Comparison of ENCODE assay signal across 9 cellular contexts in the genomic region with DNA sequence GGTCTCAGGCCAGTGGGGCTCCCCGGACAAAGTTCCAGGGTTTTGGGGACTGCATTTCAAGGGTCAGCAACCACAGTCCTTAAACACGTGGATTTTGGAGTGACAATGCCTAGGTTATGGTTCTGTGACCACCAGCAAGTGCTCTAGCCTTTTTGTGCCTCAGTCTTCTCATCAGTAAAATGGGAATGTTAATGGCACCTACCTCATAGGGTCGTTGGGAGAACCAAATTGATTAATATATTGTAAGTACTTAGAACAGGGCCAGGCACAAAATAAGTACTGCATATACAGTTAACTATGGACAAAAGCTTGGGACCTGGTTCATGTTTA. TPM values are rescaled to one million over a fixed set of nuclear protein-coding genes. Genes with fewer than 3 reads are reported as not detected.
DNase-seq lines count a peak whose midpoint lies in the region; ATAC-seq, FAIRE-seq and TF ChIP-seq lines count a peak whose summit lies in the region.
"Had no signal": no experiment of that assay in that cellular context is flagged by ENCODE, and none has a peak within 500 bp of the region (broad histone marks: within the 10 kb centered on the region; RNA-seq: fewer than 3 reads in every experiment).

No MANE protein-coding gene starts in this region.

- H3K4me2 ChIP-seq in A549 (peak overlapping the region; percentile 63), Loucy (ENCODE audit: low read depth, low read length, poor library complexity, severe bottlenecking) (peak overlapping the region; percentile 36)

- no peaks in the 10 kb centered on the region for H3F3A ChIP-seq in Loucy (ENCODE audit: low read depth)

- no peak for TF ChIP-seq RAD21 in A549 (conservative IDR thresholded peaks at IDR 0.05 in 1 of 2, IDR thresholded peaks at IDR 0.05 in 1 of 2)

- H2AFZ ChIP-seq in Loucy (ENCODE audit: low read length), result no peak overlapping the region

- no peak for TF ChIP-seq CTCF in A549 (IDR thresholded peaks at IDR 0.05)
- no peak for TF ChIP-seq CTCF in Loucy (conservative IDR thresholded peaks at IDR 0.05; ENCODE audit: low read length)
- TF ChIP-seq CTCF in coronary artery (IDR thresholded peaks at IDR 0.05), result no peak
- no peak for TF ChIP-seq CTCF in natural killer cell (IDR thresholded peaks at IDR 0.05)

- no peaks in the 10 kb centered on the region for H3K9me2 ChIP-seq in Loucy (replicated peaks; ENCODE audit: low read depth, low read length)

- WGBS in A549 (ENCODE audit: missing lambda C conversion rate), result 60% methylated on average over 3 of the region's 3 CpGs

- H3K4me1 Mint-ChIP-seq in natural killer cell, result peaks cover 32 to 51% of the 10 kb centered on the region in 2 donors

- DNase-seq in A549 (ENCODE audit: low read depth in 1 of 2, low spot score in 1 of 2) (no peak), coronary artery (ENCODE audit: low spot score) (no peak), natural killer cell (no peak), NCI-H748 (lab: John Stamatoyannopoulos, UW; ENCODE audit: unreplicated experiment) (no peak)

- no peak overlapping the region for H3K9ac ChIP-seq in Loucy (ENCODE audit: low read depth, low read length, poor library complexity, severe bottlenecking)

- H3K4me1 ChIP-seq in A549 (peaks cover 38% of the 10 kb centered on the region), Loucy (ENCODE audit: insufficient read depth, low read length, poor library complexity, severe bottlenecking) (peaks cover 12% of the 10 kb centered on the region)

- no peak for TF ChIP-seq POLR2A in A549 (IDR thresholded peaks at IDR 0.05; ENCODE audit: low read length)

- H3K9me3 Mint-ChIP-seq in natural killer cell, result no peaks in the 10 kb centered on the region

- H3K9me3 ChIP-seq in A549 (no peaks in the 10 kb centered on the region; the same call in 2 of the 3 replicates), Loucy (ENCODE audit: insufficient read depth, low read depth, low read length) (no peaks in the 10 kb centered on the region; the same call in 1 of the 2 replicates)

- POLR2A ChIA-PET in A549 (lab: Yijun Ruan, JAX), result interaction anchor here (1.5 kb wide), 1 partner anchor 124 kb away, joined by 6 read pairs; a partner anchor contains a TSS

- peak overlapping the region; percentile 75 to 92 for H3K27ac ChIP-seq in A549
- peak overlapping the region; percentile 97 to 98 for H3K27ac ChIP-seq in coronary artery

- H3K36me3 ChIP-seq in Loucy (ENCODE audit: insufficient read depth, low read length), result no peaks in the 10 kb centered on the region

- intact Hi-C loops in natural killer cell (cut with micrococcal nuclease), result no loop called here

- no peaks in the 10 kb centered on the region for H3K27me3 Mint-ChIP-seq in natural killer cell (ENCODE audit: low read depth in 2 of 2)
- H3K27me3 Mint-ChIP-seq: progenitor cell of endocrine pancreas had no signal

- ATAC-seq in A549 (no peak), natural killer cell (no peak), HG02885 (IDR thresholded peaks at IDR 0.05; ENCODE audit: poor library complexity, unreplicated experiment) (no peak), GM18861 (IDR thresholded peaks at IDR 0.05; ENCODE audit: unreplicated experiment) (no peak), HG03521 (IDR thresholded peaks at IDR 0.05; ENCODE audit: unreplicated experiment) (no peak)

- FAIRE-seq in A549 (lab: Jason Lieb, UNC), result no peak

- H3K4me3 ChIP-seq in A549, result no peak overlapping the region
- H3K4me3 ChIP-seq in Loucy (ENCODE audit: low read length, poor library complexity, severe bottlenecking), result no peak overlapping the region
- H3K4me3 ChIP-seq in coronary artery, result peak overlapping the region; percentile 46

- H3K27ac Mint-ChIP-seq in natural killer cell, result peak overlapping the region; percentile 62 to 69
- H3K27ac Mint-ChIP-seq: progenitor cell of endocrine pancreas had no signal

- CTCF ChIA-PET in A549 (lab: Yijun Ruan, JAX), result interaction anchor here (0.5 to 1.6 kb wide), 4 partner anchors 11 to 93 kb away, joined by 3 to 9 read pairs (median 3); no protein-coding TSS in a partner anchor

- no peaks in the 10 kb centered on the region for H4K20me1 ChIP-seq in Loucy (ENCODE audit: insufficient read depth, low read length, poor library complexity, severe bottlenecking)

- H3K79me2 ChIP-seq in Loucy (ENCODE audit: insufficient read depth, low read length), result no peaks in the 10 kb centered on the region

- H3K4me3 Mint-ChIP-seq in natural killer cell, result peak overlapping the region; percentile 19

- no peak for TF ChIP-seq EP300 in A549 (IDR thresholded peaks at IDR 0.05)

- H3K27me3 ChIP-seq in Loucy (ENCODE audit: insufficient read depth, low read length, poor library complexity, severe bottlenecking), result no peaks in the 10 kb centered on the region

- H3K36me3 Mint-ChIP-seq in natural killer cell, result no peaks in the 10 kb centered on the region

TF ChIP-seq in A549, 52 proteins besides CTCF, POLR2A, EP300 and RAD21:
- TF ChIP-seq MYC (IDR thresholded peaks at IDR 0.05; ENCODE audit: borderline replicate concordance, low read length) (no peak), KDM1A (IDR thresholded peaks at IDR 0.05; ENCODE audit: low read depth) (0 out of 2 replicates have a peak, but pooled peaks have one; percentile 42)

RNA-seq across cellular contexts. Expression of a gene that starts 13.8 kb away (rescaled TPM):
- polyA plus RNA-seq in A549 (2011; rRNA removed), result 14.4 and 19.9 TPM in 2 replicates
- 17.9 and 24.6 TPM in 2 replicates for polyA plus RNA-seq in A549 (2012; cell fraction: cytosol; rRNA removed)
- 37.5 and 40.4 TPM in 2 replicates for polyA plus RNA-seq in A549 (2012; cell fraction: nucleus; rRNA removed)
- 16.9 to 21.5 TPM (median 19.3 TPM) in 3 replicates for polyA plus RNA-seq in A549 (2017; fragmentation: RNase III; extraction: RNeasy Plus Mini Kit Qiagen cat#74134 plus additional on column Dnase treatment)
- 36.4 and 37.1 TPM in 2 replicates for polyA minus RNA-seq in A549 (2011; rRNA and poly(A)+ RNA removed)
- 10 to 100 TPM; 70.2 to 87.2 (median 86.0) TPM for total RNA-seq in natural killer cell

RNA-seq across cellular contexts. Expression of a gene that starts 59.0 kb away (rescaled TPM):
- polyA plus RNA-seq in A549 (2011; rRNA removed) (32.0 and 33.3 TPM in 2 replicates), A549 (2017; fragmentation: RNase III; extraction: RNeasy Plus Mini Kit Qiagen cat#74134 plus additional on column Dnase treatment) (59.9 to 72.6 TPM (median 60.6 TPM) in 3 replicates)
- 28.8 and 36.5 TPM in 2 replicates for polyA plus RNA-seq in A549 (2012; cell fraction: cytosol; rRNA removed)
- 18.9 and 25.4 TPM in 2 replicates for polyA plus RNA-seq in A549 (2012; cell fraction: nucleus; rRNA removed)
- 40.0 and 43.9 TPM in 2 replicates for polyA minus RNA-seq in A549 (2011; rRNA and poly(A)+ RNA removed)
- total RNA-seq in natural killer cell, result 10 to 100 TPM; 29.4 to 42.7 (median 37.7) TPM
